ENCODE assay signal across 9 cellular contexts in genomic region chr9:83238871-83239624, GRCh38.
DNase-seq lines count a peak whose midpoint lies in the region; ATAC-seq and TF ChIP-seq lines count a peak whose summit lies in the region.
"Had no signal": no experiment of that assay in that cellular context is flagged by ENCODE, and none has a peak within 500 bp of the region (broad histone marks: within the 10 kb centered on the region; RNA-seq: fewer than 3 reads in every experiment).

No MANE protein-coding gene starts in this region.

- no peaks in the 10 kb centered on the region for H3K36me3 Mint-ChIP-seq in CD8-positive, alpha-beta T cell

- H3K27ac ChIP-seq in SK-N-MC (no peak overlapping the region), uterus (no peak overlapping the region)
- no peak overlapping the region for H3K27ac ChIP-seq in CD8-positive, alpha-beta T cell (ENCODE audit: low read depth, low read length)

- POLR2A ChIA-PET in CD8-positive, alpha-beta T cell (lab: Charles Lee): no interaction called here

- H3K36me3 ChIP-seq in SK-N-MC (ENCODE audit: insufficient read depth, low read length) (no peaks in the 10 kb centered on the region), uterus (no peaks in the 10 kb centered on the region)
- H3K36me3 ChIP-seq in CD8-positive, alpha-beta T cell (ENCODE audit: insufficient read depth, low read length): no peaks in the 10 kb centered on the region

- no peaks in the 10 kb centered on the region for H3K27me3 Mint-ChIP-seq in CD8-positive, alpha-beta T cell (ENCODE audit: low read depth)

- H3K4me3 ChIP-seq in SK-N-MC: no peak overlapping the region
- no peak overlapping the region for H3K4me3 ChIP-seq in CD8-positive, alpha-beta T cell (ENCODE audit: low read depth, low read length)
- H3K4me3 ChIP-seq in uterus: no peak overlapping the region
- H3K4me3 ChIP-seq: gastrocnemius medialis had no signal

- TF ChIP-seq POLR2A in uterus (IDR thresholded peaks at IDR 0.05): no peak

- H3K9me3 Mint-ChIP-seq in CD8-positive, alpha-beta T cell: no peaks in the 10 kb centered on the region

- no peak overlapping the region for H3K27ac Mint-ChIP-seq in CD8-positive, alpha-beta T cell

- ATAC-seq in left lobe of liver: peak; percentile 61
- no peak for ATAC-seq in CD8-positive, alpha-beta T cell
- ATAC-seq in HG03439 (IDR thresholded peaks at IDR 0.05; ENCODE audit: unreplicated experiment): no peak
- ATAC-seq: gastrocnemius medialis had no signal

- no peaks in the 10 kb centered on the region for H3K4me1 ChIP-seq in CD8-positive, alpha-beta T cell (ENCODE audit: insufficient read depth, low read length)
- H3K4me1 ChIP-seq in uterus: no peaks in the 10 kb centered on the region

- CTCF ChIA-PET in CD8-positive, alpha-beta T cell (lab: Charles Lee): no interaction called here

- no peak overlapping the region for H3K4me3 Mint-ChIP-seq in CD8-positive, alpha-beta T cell

- no peak overlapping the region for H3K9ac ChIP-seq in SK-N-MC (ENCODE audit: insufficient read length)

- no peak for TF ChIP-seq CTCF in CD8-positive, alpha-beta T cell (IDR thresholded peaks at IDR 0.05)
- no peak for TF ChIP-seq CTCF in uterus (IDR thresholded peaks at IDR 0.05)

- peak; percentile 35 for DNase-seq in DMS153 treated with DMSO at 0.1 percent for 48 hours (lab: John Stamatoyannopoulos, UW; ENCODE audit: unreplicated experiment)
- DNase-seq in NCI-H128 (lab: John Stamatoyannopoulos, UW; ENCODE audit: unreplicated experiment): peak; percentile 81
- DNase-seq in SK-N-MC (ENCODE audit: low read depth, low spot score): peak; percentile 44
- no peak for DNase-seq in left lobe of liver (ENCODE audit: low spot score)
- no peak for DNase-seq in CD8-positive, alpha-beta T cell
- DNase-seq in middle frontal gyrus (ENCODE audit: extremely low spot score, low spot score): no peak
- no peak for DNase-seq in uterus

- H3K27me3 ChIP-seq in CD8-positive, alpha-beta T cell (ENCODE audit: insufficient read depth, low read length): no peaks in the 10 kb centered on the region
- H3K27me3 ChIP-seq in uterus: no peaks in the 10 kb centered on the region
- H3K27me3 ChIP-seq: gastrocnemius medialis had no signal

- H3K9me3 ChIP-seq in SK-N-MC (ENCODE audit: low read depth, low read length): no peaks in the 10 kb centered on the region
- H3K9me3 ChIP-seq in CD8-positive, alpha-beta T cell (ENCODE audit: low read length): no peaks in the 10 kb centered on the region
- no peaks in the 10 kb centered on the region for H3K9me3 ChIP-seq in uterus
- H3K9me3 ChIP-seq: gastrocnemius medialis had no signal

- intact Hi-C loops in CD8-positive, alpha-beta T cell (cut with DNase I, micrococcal nuclease): no loop called here
- intact Hi-C loops in uterus (cut with DNase I; ENCODE audit: low total_unique reads): no loop called here

- H3K4me1 Mint-ChIP-seq in CD8-positive, alpha-beta T cell (ENCODE audit: low read depth): no peaks in the 10 kb centered on the region

Comparison
In these comparisons a context has a peak if more than half of its experiments do, and no peak if none do; other contexts are left out.
1. DNase-seq: peak in DMS153 treated with DMSO at 0.1 percent for 48 hours (single experiment), NCI-H128 (single experiment) and SK-N-MC (single experiment); none in left lobe of liver (single experiment), CD8-positive, alpha-beta T cell (0 of 7), middle frontal gyrus (single experiment) and uterus (0 of 2).